Comparison of ENCODE assay signal across 8 cellular contexts in genomic region chr14:51780006-51780692, GRCh38.
A peak's percentile ranks its signal among the peaks of the same experiment; 100 is the strongest.
DNase-seq lines count a peak whose midpoint lies in the region; ATAC-seq and TF ChIP-seq lines count a peak whose summit lies in the region.

No MANE protein-coding gene starts in this region.

- no peak for TF ChIP-seq EP300 in ovary (IDR thresholded peaks at IDR 0.05)

- no peak for TF ChIP-seq POLR2A in ovary (IDR thresholded peaks at IDR 0.05)

- TF ChIP-seq CTCF in GM12875 (IDR thresholded peaks at IDR 0.05; ENCODE audit: borderline replicate concordance, insufficient read depth, low read depth, low read length), result peak; percentile 70
- peak; percentile 75 to 80 (median 76) for TF ChIP-seq CTCF in ovary (IDR thresholded peaks at IDR 0.05)
- TF ChIP-seq CTCF in thoracic aorta (IDR thresholded peaks at IDR 0.05), result peak; percentile 85

- WGBS in ovary, 3 donors, result 4 to 5% (median 5%) methylated on average over 13 of the region's 13 CpGs

- H3K9me3 ChIP-seq in MG63 (no peaks in the 10 kb centered on the region), SJSA1 (replicated peaks) (no peaks in the 10 kb centered on the region), ovary (no peaks in the 10 kb centered on the region), thoracic aorta (no peaks in the 10 kb centered on the region)

- no peaks in the 10 kb centered on the region for H3K27me3 ChIP-seq in MG63
- no peaks in the 10 kb centered on the region for H3K27me3 ChIP-seq in SJSA1 (replicated peaks)
- no peaks in the 10 kb centered on the region for H3K27me3 ChIP-seq in ovary
- no peaks in the 10 kb centered on the region for H3K27me3 ChIP-seq in thoracic aorta (replicated peaks; ENCODE audit: insufficient read depth)

- intact Hi-C loops in ovary (cut with DNase I), result no loop called here

- H3K36me3 ChIP-seq in MG63 (no peaks in the 10 kb centered on the region), SJSA1 (no peaks in the 10 kb centered on the region), ovary (no peaks in the 10 kb centered on the region), thoracic aorta (no peaks in the 10 kb centered on the region)

- H3K27ac ChIP-seq in SJSA1, result no peak overlapping the region
- no peak overlapping the region for H3K27ac ChIP-seq in ovary
- H3K27ac ChIP-seq in thoracic aorta, result no peak overlapping the region

- H3K4me3 ChIP-seq in GM12875 (ENCODE audit: low read depth, low read length), result no peak overlapping the region
- H3K4me3 ChIP-seq in MG63, result no peak overlapping the region
- no peak overlapping the region for H3K4me3 ChIP-seq in SJSA1
- H3K4me3 ChIP-seq in ovary, result no peak overlapping the region
- peak overlapping the region; percentile 22 for H3K4me3 ChIP-seq in thoracic aorta

- H3K4me1 ChIP-seq in SJSA1 (replicated peaks), result peaks cover 3% of the 10 kb centered on the region; the same call in 1 of the 2 replicates
- no peaks in the 10 kb centered on the region for H3K4me1 ChIP-seq in ovary (ENCODE audit: insufficient read depth)
- peaks cover 0 to 7% of the 10 kb centered on the region in 2 donors for H3K4me1 ChIP-seq in thoracic aorta (ENCODE audit: control insufficient read depth in 1 of 2, low read depth in 2 of 2)

- no peak for ATAC-seq in thoracic aorta (ENCODE audit: insufficient number of reproducible peaks, low FRiP score, low read depth)
- no peak for ATAC-seq in GM19035 (IDR thresholded peaks at IDR 0.05; ENCODE audit: unreplicated experiment)

- peak; percentile 33 for DNase-seq in MG63
- peak; percentile 62 to 65 for DNase-seq in SJSA1 (ENCODE audit: low read depth in 1 of 2, low spot score in 2 of 2)
- peak; percentile 73 for DNase-seq in activated naive CD4-positive, alpha-beta T cell treated with Interleukin-2 at 50 U/mL for 16 hours
- DNase-seq in globus pallidus (ENCODE audit: low spot score), result peak; percentile 55
- peak; percentile 69 to 84 (median 77) for DNase-seq in ovary
- peak; percentile 21 for DNase-seq in thoracic aorta (ENCODE audit: low spot score)

Comparison
In these comparisons a context has a peak if more than half of its experiments do, and no peak if none do; other contexts are left out.
1. DNase-seq: peak in every context shown above with its lines; median percentile 77 in ovary; 73 in activated naive CD4-positive, alpha-beta T cell treated with Interleukin-2 at 50 U/mL for 16 hours; 64 in SJSA1; 55 in globus pallidus; 33 in MG63; 21 in thoracic aorta.